In genomic region chr7:11233871-11234270, GRCh38 we compare ENCODE assay signal across 23 cellular contexts.
"Had no signal": no experiment of that assay in that cellular context is flagged by ENCODE, and none has a peak within 500 bp of the region (broad histone marks: within the 10 kb centered on the region; RNA-seq: fewer than 3 reads in every experiment).

No MANE protein-coding gene starts in this region.

- H3K4me3 Mint-ChIP-seq: effector memory CD8-positive, alpha-beta T cell; immature natural killer cell; mesothelial cell of epicardium; naive B cell had no signal

- H3K36me3 Mint-ChIP-seq: immature natural killer cell, mesothelial cell of epicardium, naive B cell had no signal

- H3K4me1 ChIP-seq: foreskin keratinocyte had no signal

- H3K27ac ChIP-seq: coronary artery, dorsolateral prefrontal cortex, esophagus muscularis mucosa, foreskin keratinocyte, gastroesophageal sphincter, heart left ventricle, hepatocyte, left ventricle myocardium inferior, lower lobe of right lung had no signal

- ATAC-seq: effector memory CD8-positive, alpha-beta T cell; foreskin keratinocyte; gastroesophageal sphincter; heart left ventricle; left colon; left lobe of liver; lower lobe of right lung; mucosa of descending colon had no signal

- H3K27ac Mint-ChIP-seq: effector memory CD8-positive, alpha-beta T cell; immature natural killer cell; mesothelial cell of epicardium; naive B cell had no signal

- H3K27me3 ChIP-seq: dorsolateral prefrontal cortex, esophagus muscularis mucosa, foreskin keratinocyte, gastroesophageal sphincter, heart left ventricle, hepatocyte had no signal

- DNase-seq: dermis blood vessel endothelial cell; dorsolateral prefrontal cortex; effector CD4-positive, alpha-beta T cell; effector memory CD8-positive, alpha-beta T cell; foreskin keratinocyte; heart left ventricle; hypothalamus; immature natural killer cell; islet precursor cell; kidney; kidney glomerular epithelial cell; left colon; left ventricle myocardium inferior; lower lobe of right lung; mesenchymal stem cell; mucosa of descending colon; naive B cell had no signal

- H3K36me3 ChIP-seq: esophagus muscularis mucosa, gastroesophageal sphincter, heart left ventricle, left ventricle myocardium inferior, lower lobe of right lung had no signal

- H3K79me2 ChIP-seq: hepatocyte had no signal

- H3K4me3 ChIP-seq: coronary artery, dorsolateral prefrontal cortex, esophagus muscularis mucosa, gastroesophageal sphincter, heart left ventricle, hepatocyte, left ventricle myocardium inferior, lower lobe of right lung, mucosa of descending colon had no signal

- H3K9me3 Mint-ChIP-seq: effector memory CD8-positive, alpha-beta T cell; immature natural killer cell; mesothelial cell of epicardium; naive B cell had no signal

- H3K4me1 Mint-ChIP-seq: immature natural killer cell, naive B cell had no signal

- H2AFZ ChIP-seq: hepatocyte had no signal
